Comparison of ENCODE assay signal across 20 cellular contexts in genomic region chr6:70846207-70846835, GRCh38.
DNase-seq lines count a peak whose midpoint lies in the region; ATAC-seq and TF ChIP-seq lines count a peak whose summit lies in the region.
"Had no signal": no experiment of that assay in that cellular context is flagged by ENCODE, and none has a peak within 500 bp of the region (broad histone marks: within the 10 kb centered on the region; RNA-seq: fewer than 3 reads in every experiment).

No MANE protein-coding gene starts in this region.

- CTCF ChIA-PET in WTC11 (lab: Charles Lee) (interaction anchor here (1.3 kb wide), 1 partner anchor 109 kb away, joined by 5 read pairs; no protein-coding TSS in a partner anchor), PC-9 (lab: Charles Lee) (no interaction called here)

- H3K4me1 ChIP-seq in neural progenitor cell (peaks cover 7% of the 10 kb centered on the region), PC-9 (replicated peaks; ENCODE audit: insufficient read depth) (no peaks in the 10 kb centered on the region), mesendoderm (ENCODE audit: control insufficient read depth, low read depth, low read length) (no peaks in the 10 kb centered on the region)
- H3K4me1 ChIP-seq: left ventricle myocardium inferior, suprapubic skin had no signal

- no peaks in the 10 kb centered on the region for H3K36me3 ChIP-seq in neural progenitor cell
- H3K36me3 ChIP-seq in PC-9 (ENCODE audit: low read depth): no peaks in the 10 kb centered on the region
- H3K36me3 ChIP-seq in mesendoderm (ENCODE audit: control insufficient read depth, insufficient read depth, low read length): no peaks in the 10 kb centered on the region
- H3K36me3 ChIP-seq: left ventricle myocardium inferior, suprapubic skin had no signal

- H4K5ac ChIP-seq in mesendoderm (ENCODE audit: low read length): no peak overlapping the region

- H3K79me2 ChIP-seq in neural progenitor cell (ENCODE audit: low read depth) (no peaks in the 10 kb centered on the region), PC-9 (ENCODE audit: low read depth) (no peaks in the 10 kb centered on the region), mesendoderm (ENCODE audit: control insufficient read depth, insufficient read depth, low read length) (no peaks in the 10 kb centered on the region)

- no peaks in the 10 kb centered on the region for H3K27me3 ChIP-seq in neural progenitor cell
- no peaks in the 10 kb centered on the region for H3K27me3 ChIP-seq in PC-9 (ENCODE audit: insufficient read depth, low read depth)
- no peaks in the 10 kb centered on the region for H3K27me3 ChIP-seq in mesendoderm (ENCODE audit: insufficient read depth, low read length, poor library complexity)
- H3K27me3 ChIP-seq: suprapubic skin had no signal

- H2AFZ ChIP-seq in neural progenitor cell (replicated peaks): no peak overlapping the region
- H2AFZ ChIP-seq in PC-9: no peak overlapping the region

- H3K4me3 ChIP-seq in neural progenitor cell (no peak overlapping the region), PC-9 (no peak overlapping the region), mesendoderm (ENCODE audit: low read length) (no peak overlapping the region)
- H3K4me3 ChIP-seq: left ventricle myocardium inferior, skin epidermis, suprapubic skin had no signal

- DNase-seq in NCI-H82 (lab: John Stamatoyannopoulos, UW) (peak; percentile 56), NCI-H82 treated with DMSO at 0.1 percent for 48 hours (lab: John Stamatoyannopoulos, UW; ENCODE audit: unreplicated experiment) (no peak), NCI-H2081 treated with DMSO at 0.1 percent for 48 hours (lab: John Stamatoyannopoulos, UW) (peak; percentile 20), WTC11 (ENCODE audit: low spot score) (no peak), neural progenitor cell (ENCODE audit: low spot score) (no peak), PC-9 (no peak), mesendoderm (no peak), retina (no peak)
- DNase-seq: activated CD4-positive, alpha-beta memory T cell treated with anti-CD3 and anti-CD28 coated beads for 36 hours; activated gamma-delta T cell; COR-L47; GOT3; left ventricle myocardium inferior; NCI-H1048; NCI-H2227 treated with DMSO at 0.1 percent for 48 hours; stimulated activated CD4-positive, alpha-beta T cell treated with anti-CD3 and anti-CD28 coated beads, Interleukin-2, amount 100 ng/mL, for 24 hours; T1000 had no signal

- no peak overlapping the region for H3K18ac ChIP-seq in mesendoderm (ENCODE audit: low read length)

- H3K36me3 Mint-ChIP-seq in WTC11: peaks cover 32% of the 10 kb centered on the region
- peaks cover 1% of the 10 kb centered on the region for H3K36me3 Mint-ChIP-seq in neural progenitor cell

- no CpG with 5 or more reads among the region's 8 CpGs for WGBS in mesendoderm (ENCODE audit: extremely low coverage, insufficient coverage, low lambda C conversion rate)

- no peak overlapping the region for H2BK15ac ChIP-seq in mesendoderm (replicated peaks; ENCODE audit: low read depth)

- H3K4me2 ChIP-seq in neural progenitor cell (no peak overlapping the region), PC-9 (no peak overlapping the region), mesendoderm (ENCODE audit: low read length) (no peak overlapping the region)

- H3K9me3 ChIP-seq in neural progenitor cell (ENCODE audit: low read depth) (no peaks in the 10 kb centered on the region), PC-9 (ENCODE audit: insufficient read depth, low read depth) (no peaks in the 10 kb centered on the region)
- H3K9me3 ChIP-seq: left ventricle myocardium inferior, suprapubic skin had no signal

- POLR2A ChIA-PET in WTC11 (lab: Charles Lee) (no interaction called here), PC-9 (lab: Charles Lee; ENCODE audit: unreplicated experiment) (no interaction called here)

- no peaks in the 10 kb centered on the region for H3F3A ChIP-seq in neural progenitor cell (ENCODE audit: low read depth)
- H3F3A ChIP-seq in PC-9 (ENCODE audit: insufficient read depth, low read depth): no peaks in the 10 kb centered on the region

- no peak for TF ChIP-seq CTCF in WTC11 (IDR thresholded peaks at IDR 0.05)
- no peak for TF ChIP-seq CTCF in neural progenitor cell (IDR thresholded peaks at IDR 0.05)
- TF ChIP-seq CTCF in PC-9 (conservative IDR thresholded peaks at IDR 0.05): no peak

- H4K8ac ChIP-seq in mesendoderm (ENCODE audit: low read depth, low read length): no peak overlapping the region

- BruUV-seq in PC-9 (replicated peaks; lab: Mats Ljungman, UMichigan): no TSS peak

- H3K4me3 Mint-ChIP-seq in WTC11 (no peak overlapping the region), neural progenitor cell (no peak overlapping the region)
- H3K4me3 Mint-ChIP-seq: activated CD4-positive, alpha-beta memory T cell treated with anti-CD3 and anti-CD28 coated beads for 36 hours; stimulated activated effector memory CD8-positive, alpha-beta T cell treated with anti-CD3 and anti-CD28 coated beads, Interleukin-12 subunit alpha, Interleukin-12 subunit beta, amount 100 ng/mL, for 72 hours had no signal

- H3K9ac ChIP-seq in neural progenitor cell: no peak overlapping the region
- H3K9ac ChIP-seq in mesendoderm (ENCODE audit: low read length): no peak overlapping the region

- no peak overlapping the region for H2BK5ac ChIP-seq in mesendoderm (ENCODE audit: low read length)

- no peak overlapping the region for H3K27ac ChIP-seq in neural progenitor cell
- H3K27ac ChIP-seq in PC-9: no peak overlapping the region
- H3K27ac ChIP-seq in mesendoderm (ENCODE audit: low read depth, low read length): no peak overlapping the region
- H3K27ac ChIP-seq: left ventricle myocardium inferior, skin epidermis, suprapubic skin had no signal

- H3K27me3 Mint-ChIP-seq in WTC11 (ENCODE audit: low read depth) (peaks cover 5% of the 10 kb centered on the region; the same call in 1 of the 2 replicates), neural progenitor cell (ENCODE audit: insufficient read depth, low read depth) (no peaks in the 10 kb centered on the region)
- H3K27me3 Mint-ChIP-seq: activated CD4-positive, alpha-beta memory T cell treated with anti-CD3 and anti-CD28 coated beads for 36 hours had no signal

- H3K4me1 Mint-ChIP-seq in WTC11 (peaks cover 11% of the 10 kb centered on the region), neural progenitor cell (peaks cover 13% of the 10 kb centered on the region)

- H3K4ac ChIP-seq in mesendoderm (ENCODE audit: low read depth, low read length): no peak overlapping the region

- 0 out of 2 replicates have a peak, but pooled peaks have one; percentile 16 for ATAC-seq in WTC11
- ATAC-seq: stimulated activated effector memory CD8-positive, alpha-beta T cell treated with anti-CD3 and anti-CD28 coated beads, Interleukin-12 subunit alpha, Interleukin-12 subunit beta, amount 100 ng/mL, for 72 hours had no signal

- H3K27ac Mint-ChIP-seq in WTC11: no peak overlapping the region
- H3K27ac Mint-ChIP-seq in neural progenitor cell: peak overlapping the region; percentile 1
- H3K27ac Mint-ChIP-seq: activated CD4-positive, alpha-beta memory T cell treated with anti-CD3 and anti-CD28 coated beads for 36 hours; stimulated activated effector memory CD8-positive, alpha-beta T cell treated with anti-CD3 and anti-CD28 coated beads, Interleukin-12 subunit alpha, Interleukin-12 subunit beta, amount 100 ng/mL, for 72 hours had no signal

- no peak overlapping the region for H3K23ac ChIP-seq in mesendoderm (ENCODE audit: low read length)

- H3K9me3 Mint-ChIP-seq in WTC11 (peaks cover 29% of the 10 kb centered on the region), neural progenitor cell (no peaks in the 10 kb centered on the region)
- H3K9me3 Mint-ChIP-seq: activated CD4-positive, alpha-beta memory T cell treated with anti-CD3 and anti-CD28 coated beads for 36 hours; stimulated activated effector memory CD8-positive, alpha-beta T cell treated with anti-CD3 and anti-CD28 coated beads, Interleukin-12 subunit alpha, Interleukin-12 subunit beta, amount 100 ng/mL, for 72 hours had no signal

- intact Hi-C loops in PC-9 (cut with micrococcal nuclease; ENCODE audit: unreplicated experiment): no loop called here

- no peak overlapping the region for H3K56ac ChIP-seq in mesendoderm (ENCODE audit: low read length)

- H4K20me1 ChIP-seq in neural progenitor cell (ENCODE audit: low read depth): no peaks in the 10 kb centered on the region
- no peaks in the 10 kb centered on the region for H4K20me1 ChIP-seq in PC-9 (ENCODE audit: insufficient read depth)

- no peaks in the 10 kb centered on the region for H3K79me1 ChIP-seq in mesendoderm (ENCODE audit: low read length)

- H2AK5ac ChIP-seq in mesendoderm (ENCODE audit: low read length): no peak overlapping the region

- H2BK120ac ChIP-seq in mesendoderm (ENCODE audit: low read depth, low read length): no peak overlapping the region

- no peaks in the 10 kb centered on the region for H3K9me2 ChIP-seq in PC-9 (ENCODE audit: insufficient read depth)

TF ChIP-seq in WTC11, 78 proteins besides CTCF, POLR2A, EP300 and RAD21 (continues in another document):
- TF ChIP-seq, protein P1, sequence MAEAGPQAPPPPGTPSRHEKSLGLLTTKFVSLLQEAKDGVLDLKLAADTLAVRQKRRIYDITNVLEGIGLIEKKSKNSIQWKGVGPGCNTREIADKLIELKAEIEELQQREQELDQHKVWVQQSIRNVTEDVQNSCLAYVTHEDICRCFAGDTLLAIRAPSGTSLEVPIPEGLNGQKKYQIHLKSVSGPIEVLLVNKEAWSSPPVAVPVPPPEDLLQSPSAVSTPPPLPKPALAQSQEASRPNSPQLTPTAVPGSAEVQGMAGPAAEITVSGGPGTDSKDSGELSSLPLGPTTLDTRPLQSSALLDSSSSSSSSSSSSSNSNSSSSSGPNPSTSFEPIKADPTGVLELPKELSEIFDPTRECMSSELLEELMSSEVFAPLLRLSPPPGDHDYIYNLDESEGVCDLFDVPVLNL (CRISPR knock-in tag; IDR thresholded peaks at IDR 0.05; ENCODE audit: borderline replicate concordance, low read depth): no peak
- TF ChIP-seq TEAD1 (CRISPR knock-in tag; IDR thresholded peaks at IDR 0.05): no peak
- no peak for TF ChIP-seq CREM (CRISPR knock-in tag; IDR thresholded peaks at IDR 0.05)
- TF ChIP-seq, protein P2, sequence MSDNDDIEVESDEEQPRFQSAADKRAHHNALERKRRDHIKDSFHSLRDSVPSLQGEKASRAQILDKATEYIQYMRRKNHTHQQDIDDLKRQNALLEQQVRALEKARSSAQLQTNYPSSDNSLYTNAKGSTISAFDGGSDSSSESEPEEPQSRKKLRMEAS (CRISPR knock-in tag; IDR thresholded peaks at IDR 0.05): no peak
- no peak for TF ChIP-seq SMAD4 (CRISPR knock-in tag; IDR thresholded peaks at IDR 0.05)
- no peak for TF ChIP-seq ZNF121 (CRISPR knock-in tag; IDR thresholded peaks at IDR 0.05)
- no peak for TF ChIP-seq GABPB1 (CRISPR knock-in tag; IDR thresholded peaks at IDR 0.05)
- TF ChIP-seq ZNF671 (CRISPR knock-in tag; IDR thresholded peaks at IDR 0.05): no peak

Comparison
In these comparisons a context has a peak if more than half of its experiments do, and no peak if none do; other contexts are left out.
1. DNase-seq: peak in NCI-H82 (single experiment) and NCI-H2081 treated with DMSO at 0.1 percent for 48 hours (single experiment); none in NCI-H82 treated with DMSO at 0.1 percent for 48 hours (single experiment), WTC11 (single experiment), neural progenitor cell (single experiment), PC-9 (0 of 2), mesendoderm (single experiment) and retina (single experiment).